In the genomic region with DNA sequence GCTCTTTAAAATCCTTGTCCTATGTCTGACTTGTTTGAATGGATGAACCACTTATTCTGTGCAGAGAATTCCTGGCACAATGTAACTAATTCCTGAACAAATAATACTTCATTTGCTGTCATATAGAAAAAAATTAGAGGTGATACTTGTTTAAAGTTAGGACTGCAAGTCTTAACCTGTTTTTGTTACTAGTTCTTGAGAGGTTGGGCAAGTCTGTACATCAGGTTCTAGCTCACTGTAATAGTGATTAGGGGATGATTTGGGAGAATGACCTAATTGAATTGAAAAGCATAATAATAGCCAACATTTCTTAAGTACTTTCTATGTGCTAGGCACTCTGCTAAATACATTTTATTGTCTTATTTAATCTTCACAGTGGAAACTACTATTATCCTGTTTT, we compare ENCODE assay signal across 30 cellular contexts.
"Had no signal": no experiment of that assay in that cellular context is flagged by ENCODE, and none has a peak within 500 bp of the region (broad histone marks: within the 10 kb centered on the region; RNA-seq: fewer than 3 reads in every experiment).

No MANE protein-coding gene starts in this region.

- FAIRE-seq: RCC 7860, TTC549 had no signal

- H3K27ac ChIP-seq: ascending aorta, PC-9, SJSA1 had no signal

- H2AFZ ChIP-seq: PC-9 had no signal

- H3K27me3 ChIP-seq: ascending aorta, MG63, SJSA1 had no signal

- H3K4me2 ChIP-seq: PC-9, SK-N-SH had no signal

- H3K9me3 ChIP-seq: ascending aorta, MG63, SJSA1, SK-N-SH had no signal

- H3K4me1 ChIP-seq: ascending aorta, SJSA1 had no signal

- H3K4me3 ChIP-seq: ascending aorta, MG63, PC-9, SJSA1 had no signal

- H3K9ac ChIP-seq: SK-N-SH had no signal

- DNase-seq: activated CD4-positive, alpha-beta T cell treated with anti-CD3 and anti-CD28 coated beads, Interleukin-2, amount 10 ng/mL, durations not matched to agents 24 days and 14 days; activated CD4-positive, alpha-beta T cell treated with anti-CD3 and anti-CD28 coated beads, Interleukin-2, amount 50 U/mL, for 4 hours; activated CD8-positive, alpha-beta T cell treated with anti-CD3 and anti-CD28 coated beads for 36 hours; activated gamma-delta T cell; activated naive CD4-positive, alpha-beta T cell treated with Interleukin-2 at 50 U/mL for 16 hours; activated naive CD8-positive, alpha-beta T cell treated with anti-CD3 and anti-CD28 coated beads, Interleukin-2, amount 10 ng/mL, durations not matched to agents 7 days and 5 days; activated T-cell treated with anti-CD3 and anti-CD28 coated beads, Interleukin-2, amount 50 U/mL, for 24 hours; amygdala; caudate nucleus; cerebellar nuclear complex; Karpas-422; KBM-7; MG63; NCI-H1048; NCI-H1417 treated with DMSO at 0.1 percent for 48 hours; NCI-H1694; NCI-H1930; NCI-H2081 treated with DMSO at 0.1 percent for 48 hours; NCI-H2171; NCI-H510A; NCI-H526; NCI-H748 treated with DMSO at 0.1 percent for 48 hours; NK-92 treated with Interleukin-12 subunit alpha and Interleukin-12 subunit beta, amount 100 ng/mL, for 24 hours; PC-9; SHP77 treated with DMSO at 0.1 percent for 48 hours; SK-N-SH had no signal
